ENCODE assay signal across 24 cellular contexts in genomic region chr3:50095352-50095998, GRCh38. TPM values are rescaled to one million over a fixed set of nuclear protein-coding genes. Genes with fewer than 3 reads are reported as not detected.
DNase-seq lines count a peak whose midpoint lies in the region; ATAC-seq and TF ChIP-seq lines count a peak whose summit lies in the region.
"Had no signal": no experiment of that assay in that cellular context is flagged by ENCODE, and none has a peak within 500 bp of the region (broad histone marks: within the 10 kb centered on the region; RNA-seq: fewer than 3 reads in every experiment).

No MANE protein-coding gene starts in this region.

- DNase-seq in CD4-positive, CD25-positive, alpha-beta regulatory T cell: no peak
- DNase-seq in CD8-positive, alpha-beta T cell: no peak
- no peak for DNase-seq in adipocyte (ENCODE audit: low read depth)
- peak in 1 of 3 donors; percentile 67 for DNase-seq in mucosa of descending colon
- DNase-seq in DMS 273 (lab: John Stamatoyannopoulos, UW; ENCODE audit: unreplicated experiment): no peak
- DNase-seq in LoVo (ENCODE audit: low spot score): no peak
- DNase-seq: activated CD4-positive, CD25-positive, alpha-beta regulatory T cell treated with anti-CD3 and anti-CD28 coated beads, Interleukin-2, amount 50 U/mL, for 72 hours; adrenal gland; caudate nucleus; effector CD8-positive, alpha-beta T cell; esophagus squamous epithelium; GDM1; NCI-H1694 treated with DMSO at 0.1 percent for 48 hours; NCI-H226; posterior cingulate gyrus; stimulated activated CD4-positive, alpha-beta T cell treated with anti-CD3 and anti-CD28 coated beads, Interleukin-4, amount 100 ng/mL, for 1 hour; testis had no signal

- ATAC-seq in CD4-positive, CD25-positive, alpha-beta regulatory T cell (ENCODE audit: low read depth in 2 of 2): no peak
- ATAC-seq in CD8-positive, alpha-beta T cell: no peak
- ATAC-seq in mucosa of descending colon (peak; percentile 97), HG03378 (IDR thresholded peaks at IDR 0.05; ENCODE audit: unreplicated experiment) (no peak)
- ATAC-seq: GM12878, Panc1 had no signal

- POLR2A ChIA-PET in CD8-positive, alpha-beta T cell (lab: Charles Lee): no interaction called here

- no peaks in the 10 kb centered on the region for H3K9me3 Mint-ChIP-seq in CD4-positive, CD25-positive, alpha-beta regulatory T cell
- no peaks in the 10 kb centered on the region for H3K9me3 Mint-ChIP-seq in CD8-positive, alpha-beta T cell
- H3K9me3 Mint-ChIP-seq: nephron; T-helper 2 cell treated with Interferon-gamma antibody and Interleukin-4, amounts not matched to agents 5 μg/mL and 100 μg/mL, for 36 hours had no signal

- intact Hi-C loops in CD8-positive, alpha-beta T cell (cut with DNase I, micrococcal nuclease): no loop called here
- intact Hi-C loops in mucosa of descending colon (cut with DNase I, micrococcal nuclease): no loop called here

- H3K27ac Mint-ChIP-seq in CD4-positive, CD25-positive, alpha-beta regulatory T cell: peak overlapping the region in 2 of 3 donors; percentile 59 to 80
- H3K27ac Mint-ChIP-seq in CD8-positive, alpha-beta T cell: peak overlapping the region; percentile 23
- H3K27ac Mint-ChIP-seq: nephron; T-helper 2 cell treated with Interferon-gamma antibody and Interleukin-4, amounts not matched to agents 5 μg/mL and 100 μg/mL, for 36 hours had no signal

- no peak overlapping the region for H3K27ac ChIP-seq in CD4-positive, CD25-positive, alpha-beta regulatory T cell (ENCODE audit: insufficient read depth, low read length, poor library complexity, severe bottlenecking)
- no peak overlapping the region for H3K27ac ChIP-seq in CD8-positive, alpha-beta T cell (ENCODE audit: low read depth, low read length)
- H3K27ac ChIP-seq: esophagus squamous epithelium, SJSA1, testis had no signal

- CTCF ChIA-PET in CD8-positive, alpha-beta T cell (lab: Charles Lee): interaction anchor here (0.9 to 1.4 kb wide), 4 partner anchors 26 to 193 kb away, joined by 3 to 5 read pairs (median 3); no protein-coding TSS in a partner anchor

- no peaks in the 10 kb centered on the region for H3K9me3 ChIP-seq in CD4-positive, CD25-positive, alpha-beta regulatory T cell (ENCODE audit: control insufficient read depth in 2 of 2, low read length in 2 of 2)
- H3K9me3 ChIP-seq in CD8-positive, alpha-beta T cell (ENCODE audit: low read length): no peaks in the 10 kb centered on the region
- no peaks in the 10 kb centered on the region for H3K9me3 ChIP-seq in adipocyte (ENCODE audit: control insufficient read depth, low read length)
- no peaks in the 10 kb centered on the region for H3K9me3 ChIP-seq in mucosa of descending colon
- H3K9me3 ChIP-seq: adrenal gland, esophagus squamous epithelium, SJSA1, testis had no signal

- peaks cover 20% of the 10 kb centered on the region for H3K4me1 ChIP-seq in CD4-positive, CD25-positive, alpha-beta regulatory T cell (ENCODE audit: control insufficient read depth, insufficient read depth, low read length, poor library complexity, severe bottlenecking)
- peaks cover 16% of the 10 kb centered on the region for H3K4me1 ChIP-seq in CD8-positive, alpha-beta T cell (ENCODE audit: insufficient read depth, low read length)
- H3K4me1 ChIP-seq in adipocyte (ENCODE audit: control insufficient read depth, insufficient read depth, low read length) (peaks cover 44% of the 10 kb centered on the region), mucosa of descending colon (ENCODE audit: low read depth) (peaks cover 13% of the 10 kb centered on the region)

- H3K27me3 Mint-ChIP-seq in CD4-positive, CD25-positive, alpha-beta regulatory T cell: no peaks in the 10 kb centered on the region
- H3K27me3 Mint-ChIP-seq in CD8-positive, alpha-beta T cell (ENCODE audit: low read depth): no peaks in the 10 kb centered on the region

- peaks cover 97% of the 10 kb centered on the region for H3K36me3 ChIP-seq in CD4-positive, CD25-positive, alpha-beta regulatory T cell (ENCODE audit: control insufficient read depth, insufficient read depth, low read length)
- H3K36me3 ChIP-seq in CD8-positive, alpha-beta T cell (ENCODE audit: insufficient read depth, low read length): peaks cover 76% of the 10 kb centered on the region
- H3K36me3 ChIP-seq in adipocyte (ENCODE audit: control insufficient read depth, insufficient read depth, low read length, severe bottlenecking) (peaks cover 98% of the 10 kb centered on the region), mucosa of descending colon (ENCODE audit: low read depth) (peaks cover 29% of the 10 kb centered on the region)

- H3K36me3 Mint-ChIP-seq in CD4-positive, CD25-positive, alpha-beta regulatory T cell: peaks cover 56% of the 10 kb centered on the region
- H3K36me3 Mint-ChIP-seq in CD8-positive, alpha-beta T cell: peaks cover 85% of the 10 kb centered on the region

- no peak for TF ChIP-seq CTCF in CD8-positive, alpha-beta T cell (IDR thresholded peaks at IDR 0.05)
- no peak for TF ChIP-seq CTCF in mucosa of descending colon (IDR thresholded peaks at IDR 0.05)

- H3K4me3 ChIP-seq in CD4-positive, CD25-positive, alpha-beta regulatory T cell (ENCODE audit: low read depth, low read length): no peak overlapping the region
- H3K4me3 ChIP-seq in CD8-positive, alpha-beta T cell (ENCODE audit: low read depth, low read length): no peak overlapping the region
- H3K4me3 ChIP-seq in adipocyte (ENCODE audit: low read length) (no peak overlapping the region), mucosa of descending colon (no peak overlapping the region)
- H3K4me3 ChIP-seq: adrenal gland, esophagus squamous epithelium, GM12878, lung, SJSA1, testis had no signal

- H3K4me1 Mint-ChIP-seq in CD4-positive, CD25-positive, alpha-beta regulatory T cell: peaks cover 15 to 45% (median 32%) of the 10 kb centered on the region in 4 donors
- H3K4me1 Mint-ChIP-seq in CD8-positive, alpha-beta T cell (ENCODE audit: low read depth): peaks cover 36% of the 10 kb centered on the region

- peak overlapping the region; percentile 28 for H3K9ac ChIP-seq in adipocyte (ENCODE audit: low read length)

- H3K27me3 ChIP-seq in CD4-positive, CD25-positive, alpha-beta regulatory T cell (ENCODE audit: control insufficient read depth, insufficient read depth, low read length): no peaks in the 10 kb centered on the region
- H3K27me3 ChIP-seq in CD8-positive, alpha-beta T cell (ENCODE audit: insufficient read depth, low read length): no peaks in the 10 kb centered on the region
- H3K27me3 ChIP-seq in adipocyte (replicated peaks; ENCODE audit: control insufficient read depth, insufficient read depth, low read length): no peaks in the 10 kb centered on the region
- H3K27me3 ChIP-seq: adrenal gland, esophagus squamous epithelium, SJSA1, testis had no signal

- peak overlapping the region in 1 of 4 donors; percentile 79 for H3K4me3 Mint-ChIP-seq in CD4-positive, CD25-positive, alpha-beta regulatory T cell
- no peak overlapping the region for H3K4me3 Mint-ChIP-seq in CD8-positive, alpha-beta T cell
- H3K4me3 Mint-ChIP-seq: nephron; T-helper 2 cell treated with Interferon-gamma antibody and Interleukin-4, amounts not matched to agents 5 μg/mL and 100 μg/mL, for 36 hours had no signal

RNA-seq across cellular contexts. Expression of gene RBM5, which starts 6.8 kb away (rescaled TPM):
- total RNA-seq in CD4-positive, CD25-positive, alpha-beta regulatory T cell: 395 TPM
- polyA plus RNA-seq in CD4-positive, CD25-positive, alpha-beta regulatory T cell: 10 to 100 TPM; 29.6 to 44.3 (median 37.7) TPM
- total RNA-seq in CD8-positive, alpha-beta T cell: 100 to 1,000 TPM; 376 to 409 TPM
- total RNA-seq in mucosa of descending colon: 100 to 1,000 TPM; 128 to 183 (median 158) TPM

RNA-seq across cellular contexts. Expression of gene SEMA3F, which starts 59.6 kb away (rescaled TPM):
- total RNA-seq in CD4-positive, CD25-positive, alpha-beta regulatory T cell: 0.52 TPM
- polyA plus RNA-seq in CD4-positive, CD25-positive, alpha-beta regulatory T cell: not detected
- total RNA-seq in CD8-positive, alpha-beta T cell: under 1 TPM; 0.14 to 0.41 TPM
- total RNA-seq in mucosa of descending colon: 10 to 100 TPM; 10.7 to 15.3 (median 14.6) TPM
